23 cellular contexts compared by ENCODE assay signal in genomic region chr3:118488751-118489150, GRCh38.
"Had no signal": no experiment of that assay in that cellular context is flagged by ENCODE, and none has a peak within 500 bp of the region (broad histone marks: within the 10 kb centered on the region; RNA-seq: fewer than 3 reads in every experiment).

No MANE protein-coding gene starts in this region.

- H3K4me1 Mint-ChIP-seq: natural killer cell; stimulated activated naive B cell treated with anti-CD40 and anti-IgM and Interleukin-4, amounts not matched to agents 10 μg/mL and 1 μg/mL and 100 μg/mL, for 72 hours had no signal

- DNase-seq: dorsolateral prefrontal cortex; effector CD4-positive, alpha-beta T cell; foreskin fibroblast; heart left ventricle; left cardiac atrium; left lung; natural killer cell; pancreas; right lobe of liver; small intestine; stimulated activated CD4-positive, alpha-beta T cell treated with anti-CD3 and anti-CD28 coated beads, Interleukin-15, amount 100 ng/mL, for 24 hours; stimulated activated CD4-positive, alpha-beta T cell treated with anti-CD3 and anti-CD28 coated beads, Interleukin-2, amount 100 ng/mL, for 48 hours; stimulated activated naive B cell treated with anti-CD40 and anti-IgM and Interleukin-4, amounts not matched to agents 10 μg/mL and 1 μg/mL and 100 μg/mL, for 72 hours had no signal

- ATAC-seq: esophagus mucosa; gastroesophageal sphincter; heart left ventricle; left cardiac atrium; left lung; natural killer cell; pancreas; right lobe of liver; stimulated activated naive B cell treated with anti-CD40 and anti-IgM and Interleukin-4, amounts not matched to agents 10 μg/mL and 1 μg/mL and 100 μg/mL, for 72 hours had no signal

- H3K27ac ChIP-seq: dorsolateral prefrontal cortex, epithelial cell of prostate, gastroesophageal sphincter, heart left ventricle, hepatocyte, left lung, neutrophil, pancreas, right lobe of liver, thoracic aorta, tibial nerve, vagina had no signal

- H3K36me3 Mint-ChIP-seq: natural killer cell; stimulated activated naive B cell treated with anti-CD40 and anti-IgM and Interleukin-4, amounts not matched to agents 10 μg/mL and 1 μg/mL and 100 μg/mL, for 72 hours had no signal

- H3K4me1 ChIP-seq: gastroesophageal sphincter, heart left ventricle, left lung, pancreas, right lobe of liver, tibial nerve, vagina had no signal

- H2AFZ ChIP-seq: hepatocyte had no signal

- H3K27me3 Mint-ChIP-seq: stimulated activated naive B cell treated with anti-CD40 and anti-IgM and Interleukin-4, amounts not matched to agents 10 μg/mL and 1 μg/mL and 100 μg/mL, for 72 hours; stimulated activated naive CD8-positive, alpha-beta T cell treated with anti-CD3 and anti-CD28 coated beads, Interleukin-15, Interleukin-2, amounts not matched to agents 100 ng/mL and 50 ng/mL, for 24 hours had no signal

- H3K9me3 Mint-ChIP-seq: neural crest cell had no signal

- H3K27me3 ChIP-seq: gastroesophageal sphincter, heart left ventricle, hepatocyte, left lung, neutrophil, pancreas, right lobe of liver, tibial nerve, vagina had no signal

- H3K4me3 ChIP-seq: dorsolateral prefrontal cortex, gastroesophageal sphincter, heart left ventricle, hepatocyte, left lung, pancreas, right lobe of liver, thoracic aorta, tibial nerve, vagina had no signal

- H3K9me3 ChIP-seq: gastroesophageal sphincter, neutrophil, pancreas, right lobe of liver, thoracic aorta, tibial nerve, vagina had no signal

- H3K27ac Mint-ChIP-seq: natural killer cell; stimulated activated naive B cell treated with anti-CD40 and anti-IgM and Interleukin-4, amounts not matched to agents 10 μg/mL and 1 μg/mL and 100 μg/mL, for 72 hours; stimulated activated naive CD8-positive, alpha-beta T cell treated with anti-CD3 and anti-CD28 coated beads, Interleukin-15, Interleukin-2, amounts not matched to agents 100 ng/mL and 50 ng/mL, for 24 hours had no signal

- H3K4me3 Mint-ChIP-seq: natural killer cell; neural crest cell; stimulated activated naive B cell treated with anti-CD40 and anti-IgM and Interleukin-4, amounts not matched to agents 10 μg/mL and 1 μg/mL and 100 μg/mL, for 72 hours; stimulated activated naive CD8-positive, alpha-beta T cell treated with anti-CD3 and anti-CD28 coated beads, Interleukin-15, Interleukin-2, amounts not matched to agents 100 ng/mL and 50 ng/mL, for 24 hours had no signal

- H3K4me2 ChIP-seq: hepatocyte had no signal

- H3K79me2 ChIP-seq: hepatocyte had no signal

- H3K36me3 ChIP-seq: gastroesophageal sphincter, heart left ventricle, left lung, neutrophil, pancreas, right lobe of liver, thoracic aorta, tibial nerve, vagina had no signal
